In genomic region chr3:26118165-26118564, GRCh38 we compare ENCODE assay signal across 9 cellular contexts.
A peak's percentile ranks its signal among the peaks of the same experiment; 100 is the strongest.
DNase-seq lines count a peak whose midpoint lies in the region; ATAC-seq, FAIRE-seq and TF ChIP-seq lines count a peak whose summit lies in the region.
"Had no signal": no experiment of that assay in that cellular context is flagged by ENCODE, and none has a peak within 500 bp of the region (broad histone marks: within the 10 kb centered on the region; RNA-seq: fewer than 3 reads in every experiment).

No MANE protein-coding gene starts in this region.

- no peaks in the 10 kb centered on the region for H4K20me1 ChIP-seq in BLaER1
- H4K20me1 ChIP-seq in astrocyte (ENCODE audit: insufficient read depth, low read length), result no peaks in the 10 kb centered on the region

- H3K9me3 ChIP-seq in BLaER1, result peaks cover 61% of the 10 kb centered on the region
- no peaks in the 10 kb centered on the region for H3K9me3 ChIP-seq in astrocyte (ENCODE audit: insufficient read depth, low read depth, low read length)
- H3K9me3 ChIP-seq in left lung, result peaks cover 0 to 12% of the 10 kb centered on the region in 2 donors

- H3K27ac ChIP-seq in BLaER1 (peak overlapping the region; percentile 86), astrocyte (ENCODE audit: low read depth, low read length) (no peak overlapping the region), left lung (no peak overlapping the region)

- CTCF ChIA-PET in activated CD8-positive, alpha-beta T cell treated with anti-CD3 and anti-CD28 coated beads, Interleukin-2, amount 10 ng/mL, durations not matched to agents 7 days and 5 days (lab: Charles Lee), result interaction anchor here (1.0 kb wide), 1 partner anchor 470 kb away, joined by 4 read pairs; no protein-coding TSS in a partner anchor

- ATAC-seq in GM19035 (IDR thresholded peaks at IDR 0.05; ENCODE audit: unreplicated experiment) (peak; percentile 78), HG03558 (IDR thresholded peaks at IDR 0.05; ENCODE audit: extremely low read depth, unreplicated experiment) (peak; percentile 65), left lung (no peak), HG03135 (IDR thresholded peaks at IDR 0.05; ENCODE audit: unreplicated experiment) (no peak)
- ATAC-seq in activated CD8-positive, alpha-beta T cell treated with anti-CD3 and anti-CD28 coated beads, Interleukin-2, amount 10 ng/mL, durations not matched to agents 7 days and 5 days, result no peak

- H3K27ac Mint-ChIP-seq in astrocyte (ENCODE audit: unreplicated experiment), result no peak overlapping the region
- H3K27ac Mint-ChIP-seq in activated CD8-positive, alpha-beta T cell treated with anti-CD3 and anti-CD28 coated beads, Interleukin-2, amount 10 ng/mL, durations not matched to agents 7 days and 5 days, result no peak overlapping the region

- H3K79me2 ChIP-seq in astrocyte (ENCODE audit: insufficient read depth, low read length), result no peaks in the 10 kb centered on the region

- H3K4me2 ChIP-seq in BLaER1 (peak overlapping the region; percentile 66), astrocyte (ENCODE audit: low read length) (no peak overlapping the region)

- peaks cover 2% of the 10 kb centered on the region for H3K36me3 Mint-ChIP-seq in astrocyte (ENCODE audit: low read depth, unreplicated experiment)
- H3K36me3 Mint-ChIP-seq in activated CD8-positive, alpha-beta T cell treated with anti-CD3 and anti-CD28 coated beads, Interleukin-2, amount 10 ng/mL, durations not matched to agents 7 days and 5 days (ENCODE audit: low read depth), result no peaks in the 10 kb centered on the region

- TF ChIP-seq CTCF in astrocyte (IDR thresholded peaks at IDR 0.05; ENCODE audit: insufficient read depth, low read depth, low read length), result peak; percentile 23
- no peak for TF ChIP-seq CTCF in left lung (IDR thresholded peaks at IDR 0.05)

- H3K4me1 Mint-ChIP-seq in astrocyte (ENCODE audit: low read depth, unreplicated experiment), result no peaks in the 10 kb centered on the region
- no peaks in the 10 kb centered on the region for H3K4me1 Mint-ChIP-seq in activated CD8-positive, alpha-beta T cell treated with anti-CD3 and anti-CD28 coated beads, Interleukin-2, amount 10 ng/mL, durations not matched to agents 7 days and 5 days (ENCODE audit: low read depth)

- H3K36me3 ChIP-seq in BLaER1 (peaks cover 26% of the 10 kb centered on the region; the same call in 1 of the 2 replicates), astrocyte (ENCODE audit: insufficient read depth, low read length) (no peaks in the 10 kb centered on the region), left lung (no peaks in the 10 kb centered on the region)

- H3K4me1 ChIP-seq in BLaER1 (peaks cover 42% of the 10 kb centered on the region), astrocyte (ENCODE audit: insufficient read depth, low read length) (no peaks in the 10 kb centered on the region), left lung (no peaks in the 10 kb centered on the region)

- H3K4me3 ChIP-seq in BLaER1, result 0 out of 2 replicates have a peak overlapping the region, but pooled peaks have one; percentile 10
- no peak overlapping the region for H3K4me3 ChIP-seq in astrocyte (ENCODE audit: insufficient read depth, low read depth, low read length)
- no peak overlapping the region for H3K4me3 ChIP-seq in left lung

- POLR2A ChIA-PET in activated CD8-positive, alpha-beta T cell treated with anti-CD3 and anti-CD28 coated beads, Interleukin-2, amount 10 ng/mL, durations not matched to agents 7 days and 5 days (lab: Charles Lee), result no interaction called here

- intact Hi-C loops in left lung (cut with DNase I), result no loop called here

- DNase-seq in astrocyte (ENCODE audit: low read depth), result no peak
- no peak for DNase-seq in left lung
- no peak for DNase-seq in activated CD8-positive, alpha-beta T cell treated with anti-CD3 and anti-CD28 coated beads, Interleukin-2, amount 10 ng/mL, durations not matched to agents 7 days and 5 days
- no peak for DNase-seq in cortex of kidney (lab: John Stamatoyannopoulos, UW)
- DNase-seq: Calu3 had no signal

- FAIRE-seq in astrocyte (lab: Jason Lieb, UNC), result no peak

- no peak overlapping the region for H3K4me3 Mint-ChIP-seq in astrocyte (ENCODE audit: unreplicated experiment)
- H3K4me3 Mint-ChIP-seq in activated CD8-positive, alpha-beta T cell treated with anti-CD3 and anti-CD28 coated beads, Interleukin-2, amount 10 ng/mL, durations not matched to agents 7 days and 5 days, result no peak overlapping the region

- H3K27me3 Mint-ChIP-seq in astrocyte (ENCODE audit: low read depth, unreplicated experiment), result peaks cover 2% of the 10 kb centered on the region
- no peaks in the 10 kb centered on the region for H3K27me3 Mint-ChIP-seq in activated CD8-positive, alpha-beta T cell treated with anti-CD3 and anti-CD28 coated beads, Interleukin-2, amount 10 ng/mL, durations not matched to agents 7 days and 5 days (ENCODE audit: low read depth)

- peaks cover 1% of the 10 kb centered on the region for H3K9me3 Mint-ChIP-seq in astrocyte (ENCODE audit: unreplicated experiment)
- H3K9me3 Mint-ChIP-seq in activated CD8-positive, alpha-beta T cell treated with anti-CD3 and anti-CD28 coated beads, Interleukin-2, amount 10 ng/mL, durations not matched to agents 7 days and 5 days (ENCODE audit: insufficient read depth), result peaks cover 1% of the 10 kb centered on the region

- H3K9ac ChIP-seq in BLaER1 (peak overlapping the region; percentile 40; the same call in 1 of the 2 replicates), astrocyte (ENCODE audit: low read length) (no peak overlapping the region)

- no peak overlapping the region for H2AFZ ChIP-seq in astrocyte (ENCODE audit: low read depth, low read length)

- no peaks in the 10 kb centered on the region for H3K27me3 ChIP-seq in BLaER1
- H3K27me3 ChIP-seq in astrocyte (ENCODE audit: insufficient read depth, low read length), result no peaks in the 10 kb centered on the region
- no peaks in the 10 kb centered on the region for H3K27me3 ChIP-seq in left lung

Comparison
In these comparisons a context has a peak if more than half of its experiments do, and no peak if none do; other contexts are left out.
1. ATAC-seq: peak in GM19035 (single experiment) and HG03558 (single experiment); none in left lung (single experiment), activated CD8-positive, alpha-beta T cell treated with anti-CD3 and anti-CD28 coated beads, Interleukin-2, amount 10 ng/mL, durations not matched to agents 7 days and 5 days (single experiment) and HG03135 (single experiment).